ENCODE assay signal across 8 cellular contexts in the genomic region with DNA sequence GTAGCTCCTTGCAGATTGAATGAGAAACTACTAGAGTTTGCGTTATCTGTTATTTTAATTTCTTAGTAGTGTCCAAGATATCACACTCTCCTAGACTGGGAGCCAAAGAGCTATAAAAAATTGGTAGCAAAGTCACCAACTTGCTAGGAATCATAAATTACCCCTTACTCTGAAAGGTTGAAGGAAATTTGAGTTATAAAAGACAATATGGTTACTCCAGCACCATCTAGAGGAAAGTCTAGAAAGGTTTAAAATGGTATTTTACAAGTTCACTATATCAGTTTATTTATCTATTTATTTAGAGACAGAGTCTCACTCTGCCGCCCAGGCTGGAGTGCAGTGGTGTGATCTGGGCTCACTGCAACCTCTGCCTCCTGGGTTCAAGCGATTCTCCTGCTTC.
DNase-seq lines count a peak whose midpoint lies in the region; ATAC-seq, FAIRE-seq and TF ChIP-seq lines count a peak whose summit lies in the region.

No MANE protein-coding gene starts in this region.

- TF ChIP-seq CTCF in AG04449 (IDR thresholded peaks at IDR 0.05; ENCODE audit: insufficient read depth, low read length, missing control alignments), result peak; percentile 9

- DNase-seq in AG04449 (ENCODE audit: low read depth, low spot score) (no peak), GM18507 (ENCODE audit: extremely low spot score, insufficient read length, low read depth) (no peak), SK-MEL-5 (ENCODE audit: low read depth, low spot score) (peak; percentile 35), iris pigment epithelial cell (ENCODE audit: low read depth) (peak; percentile 26), iPS-NIHi7 (ENCODE audit: extremely low spot score) (no peak)

- in situ Hi-C loops in SK-MEL-5 (cut with HindIII; ENCODE audit: low pct_unique_long_range_greater_than_20kb, low sequenced_read_pairs), result no loop called here

- no peak overlapping the region for H3K4me3 ChIP-seq in AG04449 (ENCODE audit: low read depth, low read length)

- POLR2A ChIA-PET in AG04449 (lab: Yijun Ruan, JAX), result no interaction called here

- no peak for ATAC-seq in HG03457 (IDR thresholded peaks at IDR 0.05; ENCODE audit: unreplicated experiment)
- ATAC-seq in HG03354 (IDR thresholded peaks at IDR 0.05; ENCODE audit: poor library complexity, severe bottlenecking, unreplicated experiment), result no peak
- ATAC-seq in GM19023 (IDR thresholded peaks at IDR 0.05; ENCODE audit: unreplicated experiment), result no peak

- CTCF ChIA-PET in AG04449 (lab: Yijun Ruan, JAX), result interaction anchor here (0.6 to 3.7 kb wide), 20 partner anchors 9 to 449 kb away, joined by 3 to 63 read pairs (median 4); no protein-coding TSS in a partner anchor

- peak; percentile 33 for FAIRE-seq in GM18507 (lab: Jason Lieb, UNC)

Comparison
In these comparisons a context has a peak if more than half of its experiments do, and no peak if none do; other contexts are left out.
1. DNase-seq: peak in SK-MEL-5 (single experiment) and iris pigment epithelial cell (single experiment); none in AG04449 (single experiment), GM18507 (single experiment) and iPS-NIHi7 (single experiment).